In genomic region chr3:190225186-190225692, GRCh38 we compare ENCODE assay signal across 8 cellular contexts.
DNase-seq lines count a peak whose midpoint lies in the region; ATAC-seq and TF ChIP-seq lines count a peak whose summit lies in the region.

No MANE protein-coding gene starts in this region.

- DNase-seq in left ventricle myocardium inferior (no peak), right atrium auricular region (ENCODE audit: low spot score) (no peak), NCI-H748 (lab: John Stamatoyannopoulos, UW; ENCODE audit: unreplicated experiment) (peak; percentile 50), epithelial cell of proximal tubule (ENCODE audit: low read depth) (no peak), psoas muscle (no peak), MG63 (no peak)

- ATAC-seq in psoas muscle (no peak), GM21825 (IDR thresholded peaks at IDR 0.05; ENCODE audit: unreplicated experiment) (no peak), HG02798 (IDR thresholded peaks at IDR 0.05; ENCODE audit: poor library complexity, unreplicated experiment) (no peak)

- intact Hi-C loops in left ventricle myocardium inferior (cut with micrococcal nuclease) (no loop called here), psoas muscle (cut with DNase I) (loop anchor here (5.0 to 10.0 kb wide), 2 partner anchors 97 to 200 kb away; partner anchors contain the start of gene CLDN1 (in 1 of the 2))

- WGBS in psoas muscle, 3 donors: 2 to 13% (median 6%) methylated on average over 2 of the region's 2 CpGs

- H3K9me3 ChIP-seq in left ventricle myocardium inferior (replicated peaks): peaks cover 7% of the 10 kb centered on the region
- H3K9me3 ChIP-seq in right atrium auricular region: peaks cover 0 to 5% of the 10 kb centered on the region in 2 donors
- no peaks in the 10 kb centered on the region for H3K9me3 ChIP-seq in psoas muscle
- H3K9me3 ChIP-seq in MG63: peaks cover 6% of the 10 kb centered on the region

- H3K36me3 ChIP-seq in left ventricle myocardium inferior (no peaks in the 10 kb centered on the region), right atrium auricular region (no peaks in the 10 kb centered on the region), psoas muscle (ENCODE audit: insufficient read depth in 1 of 2, low read depth in 1 of 2) (no peaks in the 10 kb centered on the region), MG63 (no peaks in the 10 kb centered on the region)

- H3K4me3 ChIP-seq in left ventricle myocardium inferior (no peak overlapping the region), right atrium auricular region (no peak overlapping the region), epithelial cell of proximal tubule (ENCODE audit: low read depth, low read length) (no peak overlapping the region), psoas muscle (no peak overlapping the region), MG63 (no peak overlapping the region)

- H3K27ac ChIP-seq in left ventricle myocardium inferior (replicated peaks) (no peak overlapping the region), right atrium auricular region (no peak overlapping the region), psoas muscle (no peak overlapping the region)

- TF ChIP-seq CTCF in left ventricle myocardium inferior (IDR thresholded peaks at IDR 0.05; ENCODE audit: borderline replicate concordance): peak; percentile 54
- TF ChIP-seq CTCF in right atrium auricular region (IDR thresholded peaks at IDR 0.05): peak in 1 of 2 donors; percentile 57
- TF ChIP-seq CTCF in epithelial cell of proximal tubule (conservative IDR thresholded peaks at IDR 0.05; ENCODE audit: low read depth, low read length): peak; percentile 58
- TF ChIP-seq CTCF in psoas muscle (IDR thresholded peaks at IDR 0.05): peak; percentile 39

- no peaks in the 10 kb centered on the region for H3K4me1 ChIP-seq in left ventricle myocardium inferior
- no peaks in the 10 kb centered on the region for H3K4me1 ChIP-seq in right atrium auricular region
- H3K4me1 ChIP-seq in psoas muscle: no peaks in the 10 kb centered on the region

- no peaks in the 10 kb centered on the region for H3K27me3 ChIP-seq in left ventricle myocardium inferior (ENCODE audit: low read depth)
- no peaks in the 10 kb centered on the region for H3K27me3 ChIP-seq in right atrium auricular region
- H3K27me3 ChIP-seq in psoas muscle (ENCODE audit: insufficient read depth in 3 of 3, low read length in 2 of 3): no peaks in the 10 kb centered on the region
- no peaks in the 10 kb centered on the region for H3K27me3 ChIP-seq in MG63
